1 cellular context compared by ENCODE assay signal in the genomic region with DNA sequence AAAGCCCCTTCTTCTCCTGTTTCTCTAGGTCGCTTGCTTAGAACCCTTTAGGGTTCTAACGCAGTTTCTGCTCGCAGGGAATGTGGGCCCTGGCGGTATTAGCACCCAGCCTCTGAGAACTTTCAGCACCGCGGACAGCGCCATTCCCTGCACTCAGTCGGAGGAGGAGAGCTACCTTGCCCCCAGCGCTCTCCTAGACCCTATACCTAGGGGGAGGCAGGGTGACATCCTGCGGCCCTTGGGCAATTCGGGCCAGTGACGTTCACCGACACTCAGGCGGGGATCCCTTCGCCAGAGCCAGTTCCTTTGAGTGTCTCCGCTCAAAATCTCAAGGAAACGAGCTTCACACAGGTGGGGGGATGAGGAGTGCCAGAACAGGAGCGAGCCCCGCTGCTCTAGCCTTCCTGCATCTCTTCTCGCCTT.
TF ChIP-seq lines count a peak whose summit lies in the region.

No MANE protein-coding gene starts in this region.

TF ChIP-seq in WTC11, 78 proteins besides CTCF, POLR2A, EP300 and RAD21 (continued from another document):
- TF ChIP-seq PREB (CRISPR knock-in tag; IDR thresholded peaks at IDR 0.05; ENCODE audit: borderline replicate concordance) (no peak), NR3C1 (CRISPR knock-in tag; conservative IDR thresholded peaks at IDR 0.05; ENCODE audit: low read depth) (0 out of 2 replicates have a peak, but pooled peaks have one; percentile 58), ZNF317 (CRISPR knock-in tag; IDR thresholded peaks at IDR 0.05; ENCODE audit: borderline replicate concordance, low read depth) (0 out of 2 replicates have a peak, but pooled peaks have one; percentile 41), CBFB (CRISPR knock-in tag; IDR thresholded peaks at IDR 0.05; ENCODE audit: low read depth) (no peak), SOX15 (CRISPR knock-in tag; IDR thresholded peaks at IDR 0.05) (no peak), PRDM15 (CRISPR knock-in tag; IDR thresholded peaks at IDR 0.05) (no peak), ZNF532 (CRISPR knock-in tag; IDR thresholded peaks at IDR 0.05; ENCODE audit: borderline replicate concordance) (no peak), ETV6 (CRISPR knock-in tag; IDR thresholded peaks at IDR 0.05) (peak; percentile 96), JUN (CRISPR knock-in tag; IDR thresholded peaks at IDR 0.05) (0 out of 2 replicates have a peak, but pooled peaks have one; percentile 31), ZNF281 (CRISPR knock-in tag; IDR thresholded peaks at IDR 0.05) (peak; percentile 67; the same call in 1 of the 2 replicates), SMAD3 (CRISPR knock-in tag; IDR thresholded peaks at IDR 0.05; ENCODE audit: borderline replicate concordance) (peak; percentile 96), GABPB1 (CRISPR knock-in tag; IDR thresholded peaks at IDR 0.05) (0 out of 2 replicates have a peak, but pooled peaks have one; percentile 29), MAX (CRISPR knock-in tag; IDR thresholded peaks at IDR 0.05) (peak; percentile 63; the same call in 1 of the 2 replicates), GTF2I (CRISPR knock-in tag; conservative IDR thresholded peaks at IDR 0.05) (no peak), ZNF121 (CRISPR knock-in tag; IDR thresholded peaks at IDR 0.05) (peak; percentile 52; the same call in 1 of the 2 replicates), TEAD4 (CRISPR knock-in tag; IDR thresholded peaks at IDR 0.05) (peak; percentile 88; the same call in 1 of the 2 replicates), CREM (CRISPR knock-in tag; IDR thresholded peaks at IDR 0.05) (peak; percentile 89), ARID4B (CRISPR knock-in tag; IDR thresholded peaks at IDR 0.05; ENCODE audit: borderline replicate concordance) (peak; percentile 71), JAZF1 (CRISPR knock-in tag; IDR thresholded peaks at IDR 0.05) (no peak), HMGA2 (CRISPR knock-in tag; IDR thresholded peaks at IDR 0.05) (no peak)
- TF ChIP-seq, protein P1, sequence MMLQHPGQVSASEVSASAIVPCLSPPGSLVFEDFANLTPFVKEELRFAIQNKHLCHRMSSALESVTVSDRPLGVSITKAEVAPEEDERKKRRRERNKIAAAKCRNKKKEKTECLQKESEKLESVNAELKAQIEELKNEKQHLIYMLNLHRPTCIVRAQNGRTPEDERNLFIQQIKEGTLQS (CRISPR knock-in tag; conservative IDR thresholded peaks at IDR 0.05): no peak
- TF ChIP-seq, protein P2, sequence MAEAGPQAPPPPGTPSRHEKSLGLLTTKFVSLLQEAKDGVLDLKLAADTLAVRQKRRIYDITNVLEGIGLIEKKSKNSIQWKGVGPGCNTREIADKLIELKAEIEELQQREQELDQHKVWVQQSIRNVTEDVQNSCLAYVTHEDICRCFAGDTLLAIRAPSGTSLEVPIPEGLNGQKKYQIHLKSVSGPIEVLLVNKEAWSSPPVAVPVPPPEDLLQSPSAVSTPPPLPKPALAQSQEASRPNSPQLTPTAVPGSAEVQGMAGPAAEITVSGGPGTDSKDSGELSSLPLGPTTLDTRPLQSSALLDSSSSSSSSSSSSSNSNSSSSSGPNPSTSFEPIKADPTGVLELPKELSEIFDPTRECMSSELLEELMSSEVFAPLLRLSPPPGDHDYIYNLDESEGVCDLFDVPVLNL (CRISPR knock-in tag; IDR thresholded peaks at IDR 0.05; ENCODE audit: borderline replicate concordance, low read depth): 0 out of 2 replicates have a peak, but pooled peaks have one; percentile 49
- TF ChIP-seq, protein P3, sequence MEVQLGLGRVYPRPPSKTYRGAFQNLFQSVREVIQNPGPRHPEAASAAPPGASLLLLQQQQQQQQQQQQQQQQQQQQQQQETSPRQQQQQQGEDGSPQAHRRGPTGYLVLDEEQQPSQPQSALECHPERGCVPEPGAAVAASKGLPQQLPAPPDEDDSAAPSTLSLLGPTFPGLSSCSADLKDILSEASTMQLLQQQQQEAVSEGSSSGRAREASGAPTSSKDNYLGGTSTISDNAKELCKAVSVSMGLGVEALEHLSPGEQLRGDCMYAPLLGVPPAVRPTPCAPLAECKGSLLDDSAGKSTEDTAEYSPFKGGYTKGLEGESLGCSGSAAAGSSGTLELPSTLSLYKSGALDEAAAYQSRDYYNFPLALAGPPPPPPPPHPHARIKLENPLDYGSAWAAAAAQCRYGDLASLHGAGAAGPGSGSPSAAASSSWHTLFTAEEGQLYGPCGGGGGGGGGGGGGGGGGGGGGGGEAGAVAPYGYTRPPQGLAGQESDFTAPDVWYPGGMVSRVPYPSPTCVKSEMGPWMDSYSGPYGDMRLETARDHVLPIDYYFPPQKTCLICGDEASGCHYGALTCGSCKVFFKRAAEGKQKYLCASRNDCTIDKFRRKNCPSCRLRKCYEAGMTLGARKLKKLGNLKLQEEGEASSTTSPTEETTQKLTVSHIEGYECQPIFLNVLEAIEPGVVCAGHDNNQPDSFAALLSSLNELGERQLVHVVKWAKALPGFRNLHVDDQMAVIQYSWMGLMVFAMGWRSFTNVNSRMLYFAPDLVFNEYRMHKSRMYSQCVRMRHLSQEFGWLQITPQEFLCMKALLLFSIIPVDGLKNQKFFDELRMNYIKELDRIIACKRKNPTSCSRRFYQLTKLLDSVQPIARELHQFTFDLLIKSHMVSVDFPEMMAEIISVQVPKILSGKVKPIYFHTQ (CRISPR knock-in tag; IDR thresholded peaks at IDR 0.05): no peak
